In genomic region chr5:156240414-156240813, GRCh38 we compare ENCODE assay signal across 23 cellular contexts.
"Had no signal": no experiment of that assay in that cellular context is flagged by ENCODE, and none has a peak within 500 bp of the region (broad histone marks: within the 10 kb centered on the region; RNA-seq: fewer than 3 reads in every experiment).

No MANE protein-coding gene starts in this region.

- ATAC-seq: HepG2, Panc1, PC-3 had no signal

- H3K36me3 ChIP-seq: MG63 had no signal

- H3K27me3 ChIP-seq: MG63 had no signal

- FAIRE-seq: HepG2 had no signal

- H3K9me3 ChIP-seq: MG63 had no signal

- H3K4me3 ChIP-seq: MG63 had no signal

- DNase-seq: IMR-90; Karpas-422; KG1; MG63; NCI-H1092; NCI-H1105 treated with DMSO at 0.1 percent for 48 hours; NCI-H1417 treated with DMSO at 0.1 percent for 48 hours; NCI-H146; NCI-H1694 treated with DMSO at 0.1 percent for 48 hours; NCI-H1930; NCI-H2081; NCI-H2107; NCI-H345; NCI-H446 treated with DMSO at 0.1 percent for 48 hours; NCI-H510A treated with DMSO at 0.1 percent for 48 hours; NCI-H526; NK-92 treated with Interleukin-12 subunit alpha and Interleukin-12 subunit beta, amount 100 ng/mL, for 24 hours; PC-3; SHP77; T-helper 2 cell had no signal

- H3K27ac ChIP-seq: RWPE1 had no signal
